Comparison of ENCODE assay signal across 1 cellular context in the genomic region with DNA sequence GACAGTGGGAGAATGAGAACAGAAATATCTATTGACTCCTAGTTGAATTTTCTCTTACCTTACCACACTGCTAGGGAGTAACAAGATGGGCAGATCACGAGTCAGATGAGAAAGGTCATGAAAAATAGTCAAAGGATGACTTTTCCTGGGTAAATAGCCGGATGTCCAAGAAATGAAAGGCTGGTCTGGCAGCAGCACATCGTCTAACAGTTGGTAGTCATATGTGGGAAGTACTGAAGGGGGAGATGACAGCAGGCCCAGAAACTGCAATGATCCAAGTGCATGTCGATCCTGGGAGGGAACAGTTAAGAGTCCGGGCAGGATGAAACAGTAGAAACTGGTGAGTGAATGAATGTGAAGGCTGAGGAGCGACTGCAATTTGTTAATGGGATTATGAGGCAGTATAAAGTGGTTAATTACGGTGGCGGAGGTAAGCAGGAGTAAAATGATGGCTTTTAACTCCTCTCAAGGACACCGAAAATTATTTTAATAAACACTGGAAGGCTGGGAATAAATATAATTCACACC.
TF ChIP-seq lines count a peak whose summit lies in the region.

No MANE protein-coding gene starts in this region.

TF ChIP-seq in SK-N-SH, 30 proteins besides CTCF, POLR2A, EP300 and RAD21 (continued from another document):
- TF ChIP-seq RXRA (IDR thresholded peaks at IDR 0.05; ENCODE audit: borderline replicate concordance, low read depth), result no peak
- TF ChIP-seq, protein P1, sequence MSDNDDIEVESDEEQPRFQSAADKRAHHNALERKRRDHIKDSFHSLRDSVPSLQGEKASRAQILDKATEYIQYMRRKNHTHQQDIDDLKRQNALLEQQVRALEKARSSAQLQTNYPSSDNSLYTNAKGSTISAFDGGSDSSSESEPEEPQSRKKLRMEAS (IDR thresholded peaks at IDR 0.05; ENCODE audit: low read depth), result peak; percentile 41; the same call in 1 of the 2 replicates
